1 cellular context compared by ENCODE assay signal in genomic region chr11:2398664-2399355, GRCh38.
TF ChIP-seq lines count a peak whose summit lies in the region.

No MANE protein-coding gene starts in this region.

TF ChIP-seq in SK-N-SH treated with all-trans-retinoic acid at 6 μM for 48 hours, 23 proteins besides CTCF, POLR2A, EP300 and RAD21 (continued from another document):
- TF ChIP-seq, protein P1, sequence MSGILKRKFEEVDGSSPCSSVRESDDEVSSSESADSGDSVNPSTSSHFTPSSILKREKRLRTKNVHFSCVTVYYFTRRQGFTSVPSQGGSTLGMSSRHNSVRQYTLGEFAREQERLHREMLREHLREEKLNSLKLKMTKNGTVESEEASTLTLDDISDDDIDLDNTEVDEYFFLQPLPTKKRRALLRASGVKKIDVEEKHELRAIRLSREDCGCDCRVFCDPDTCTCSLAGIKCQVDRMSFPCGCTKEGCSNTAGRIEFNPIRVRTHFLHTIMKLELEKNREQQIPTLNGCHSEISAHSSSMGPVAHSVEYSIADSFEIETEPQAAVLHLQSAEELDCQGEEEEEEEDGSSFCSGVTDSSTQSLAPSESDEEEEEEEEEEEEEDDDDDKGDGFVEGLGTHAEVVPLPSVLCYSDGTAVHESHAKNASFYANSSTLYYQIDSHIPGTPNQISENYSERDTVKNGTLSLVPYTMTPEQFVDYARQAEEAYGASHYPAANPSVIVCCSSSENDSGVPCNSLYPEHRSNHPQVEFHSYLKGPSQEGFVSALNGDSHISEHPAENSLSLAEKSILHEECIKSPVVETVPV (CRISPR knock-in tag; IDR thresholded peaks at IDR 0.05) = no peak
- TF ChIP-seq ARNTL (CRISPR knock-in tag; IDR thresholded peaks at IDR 0.05; ENCODE audit: borderline replicate concordance, low read depth) (no peak), ZNF70 (CRISPR knock-in tag; IDR thresholded peaks at IDR 0.05) (no peak), ZNF565 (CRISPR knock-in tag; conservative IDR thresholded peaks at IDR 0.05; ENCODE audit: low read depth) (no peak), SNAI2 (CRISPR knock-in tag; IDR thresholded peaks at IDR 0.05) (no peak)
- TF ChIP-seq, protein P2, sequence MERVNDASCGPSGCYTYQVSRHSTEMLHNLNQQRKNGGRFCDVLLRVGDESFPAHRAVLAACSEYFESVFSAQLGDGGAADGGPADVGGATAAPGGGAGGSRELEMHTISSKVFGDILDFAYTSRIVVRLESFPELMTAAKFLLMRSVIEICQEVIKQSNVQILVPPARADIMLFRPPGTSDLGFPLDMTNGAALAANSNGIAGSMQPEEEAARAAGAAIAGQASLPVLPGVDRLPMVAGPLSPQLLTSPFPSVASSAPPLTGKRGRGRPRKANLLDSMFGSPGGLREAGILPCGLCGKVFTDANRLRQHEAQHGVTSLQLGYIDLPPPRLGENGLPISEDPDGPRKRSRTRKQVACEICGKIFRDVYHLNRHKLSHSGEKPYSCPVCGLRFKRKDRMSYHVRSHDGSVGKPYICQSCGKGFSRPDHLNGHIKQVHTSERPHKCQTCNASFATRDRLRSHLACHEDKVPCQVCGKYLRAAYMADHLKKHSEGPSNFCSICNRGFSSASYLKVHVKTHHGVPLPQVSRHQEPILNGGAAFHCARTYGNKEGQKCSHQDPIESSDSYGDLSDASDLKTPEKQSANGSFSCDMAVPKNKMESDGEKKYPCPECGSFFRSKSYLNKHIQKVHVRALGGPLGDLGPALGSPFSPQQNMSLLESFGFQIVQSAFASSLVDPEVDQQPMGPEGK (CRISPR knock-in tag; IDR thresholded peaks at IDR 0.05; ENCODE audit: borderline replicate concordance) = no peak
